ENCODE assay signal across 8 cellular contexts in genomic region chr19:18464646-18465045, GRCh38. TPM values are rescaled to one million over a fixed set of nuclear protein-coding genes. Genes with fewer than 3 reads are reported as not detected.
A peak's percentile ranks its signal among the peaks of the same experiment; 100 is the strongest.
DNase-seq lines count a peak whose midpoint lies in the region; ATAC-seq and TF ChIP-seq lines count a peak whose summit lies in the region.

No MANE protein-coding gene starts in this region.

- TF ChIP-seq POLR2A in uterus (IDR thresholded peaks at IDR 0.05), result no peak

- H3K4me3 Mint-ChIP-seq in activated T-cell treated with anti-CD3 and anti-CD28 coated beads, Interleukin-2, amount 50 U/mL, for 24 hours, result no peak overlapping the region
- no peak overlapping the region for H3K4me3 Mint-ChIP-seq in activated T-cell treated with anti-CD3 and anti-CD28 coated beads, Interleukin-2, amount 50 U/mL, for 72 hours
- H3K4me3 Mint-ChIP-seq in activated naive CD4-positive, alpha-beta T cell treated with anti-CD3 and anti-CD28 coated beads, Interleukin-2, amount 10 ng/mL, durations not matched to agents 7 days and 5 days, result no peak overlapping the region

- CTCF ChIA-PET in activated naive CD4-positive, alpha-beta T cell treated with anti-CD3 and anti-CD28 coated beads, Interleukin-2, amount 10 ng/mL, durations not matched to agents 7 days and 5 days (lab: Charles Lee), result interaction anchor here (0.9 to 1.6 kb wide), 3 partner anchors 13 to 55 kb away, joined by 3 to 6 read pairs (median 4); no protein-coding TSS in a partner anchor

- H3K4me3 ChIP-seq in cardiac fibroblast (replicated peaks in 1 of 2; ENCODE audit: low read depth in 2 of 2, low read length in 2 of 2) (no peak overlapping the region), lung (no peak overlapping the region), uterus (no peak overlapping the region)

- whole genome bisulfite sequencing in lung, 2 donors, result 19 to 20% methylated on average over 8 of the region's 8 CpGs

- intact Hi-C loops in uterus (cut with DNase I; ENCODE audit: low total_unique reads), result no loop called here

- no peaks in the 10 kb centered on the region for H3K27me3 ChIP-seq in lung (ENCODE audit: control insufficient read depth, insufficient read depth)
- H3K27me3 ChIP-seq in uterus, result no peaks in the 10 kb centered on the region

- no peaks in the 10 kb centered on the region for H3K9me3 Mint-ChIP-seq in activated T-cell treated with anti-CD3 and anti-CD28 coated beads, Interleukin-2, amount 50 U/mL, for 24 hours
- H3K9me3 Mint-ChIP-seq in activated T-cell treated with anti-CD3 and anti-CD28 coated beads, Interleukin-2, amount 50 U/mL, for 72 hours, result no peaks in the 10 kb centered on the region
- H3K9me3 Mint-ChIP-seq in activated naive CD4-positive, alpha-beta T cell treated with anti-CD3 and anti-CD28 coated beads, Interleukin-2, amount 10 ng/mL, durations not matched to agents 7 days and 5 days, result no peaks in the 10 kb centered on the region

- TF ChIP-seq CTCF in cardiac fibroblast (IDR thresholded peaks at IDR 0.05; ENCODE audit: low read depth, low read length) (no peak), lung (IDR thresholded peaks at IDR 0.05; ENCODE audit: control extremely low read depth, extremely low read depth) (no peak), uterus (IDR thresholded peaks at IDR 0.05) (peak in 1 of 4 experiments; percentile 4)

- peaks cover 53% of the 10 kb centered on the region for H3K36me3 Mint-ChIP-seq in activated T-cell treated with anti-CD3 and anti-CD28 coated beads, Interleukin-2, amount 50 U/mL, for 24 hours (ENCODE audit: low read depth)
- peaks cover 2 to 3% of the 10 kb centered on the region in 2 donors for H3K36me3 Mint-ChIP-seq in activated T-cell treated with anti-CD3 and anti-CD28 coated beads, Interleukin-2, amount 50 U/mL, for 72 hours (ENCODE audit: insufficient read depth in 2 of 2)
- H3K36me3 Mint-ChIP-seq in activated naive CD4-positive, alpha-beta T cell treated with anti-CD3 and anti-CD28 coated beads, Interleukin-2, amount 10 ng/mL, durations not matched to agents 7 days and 5 days, result peaks cover 15% of the 10 kb centered on the region

- no peak for DNase-seq in activated T-cell treated with anti-CD3 and anti-CD28 coated beads, Interleukin-2, amount 50 U/mL, for 24 hours
- DNase-seq in activated T-cell treated with anti-CD3 and anti-CD28 coated beads, Interleukin-2, amount 50 U/mL, for 72 hours, result no peak
- DNase-seq in cardiac fibroblast (ENCODE audit: low read depth in 2 of 2), result peak; percentile 81 to 96
- DNase-seq in lung (ENCODE audit: low spot score), result peak; percentile 76
- DNase-seq in uterus, result peak; percentile 79 to 83
- DNase-seq in activated naive CD4-positive, alpha-beta T cell treated with anti-CD3 and anti-CD28 coated beads, Interleukin-2, amount 10 ng/mL, durations not matched to agents 7 days and 5 days, result no peak
- DNase-seq in activated CD8-positive, alpha-beta memory T cell treated with anti-CD3 and anti-CD28 coated beads for 24 hours, result no peak

- peaks cover 15% of the 10 kb centered on the region for H3K4me1 Mint-ChIP-seq in activated T-cell treated with anti-CD3 and anti-CD28 coated beads, Interleukin-2, amount 50 U/mL, for 24 hours (ENCODE audit: low read depth)
- peaks cover 16% of the 10 kb centered on the region for H3K4me1 Mint-ChIP-seq in activated T-cell treated with anti-CD3 and anti-CD28 coated beads, Interleukin-2, amount 50 U/mL, for 72 hours (ENCODE audit: low read depth)
- H3K4me1 Mint-ChIP-seq in activated naive CD4-positive, alpha-beta T cell treated with anti-CD3 and anti-CD28 coated beads, Interleukin-2, amount 10 ng/mL, durations not matched to agents 7 days and 5 days, result peaks cover 10% of the 10 kb centered on the region

- H3K9me3 ChIP-seq in lung (ENCODE audit: control insufficient read depth in 2 of 2, insufficient read depth in 1 of 2, low read length in 1 of 2) (no peaks in the 10 kb centered on the region), uterus (no peaks in the 10 kb centered on the region)

- peak overlapping the region; percentile 73 for H3K27ac Mint-ChIP-seq in activated T-cell treated with anti-CD3 and anti-CD28 coated beads, Interleukin-2, amount 50 U/mL, for 24 hours
- H3K27ac Mint-ChIP-seq in activated T-cell treated with anti-CD3 and anti-CD28 coated beads, Interleukin-2, amount 50 U/mL, for 72 hours, result no peak overlapping the region
- no peak overlapping the region for H3K27ac Mint-ChIP-seq in activated naive CD4-positive, alpha-beta T cell treated with anti-CD3 and anti-CD28 coated beads, Interleukin-2, amount 10 ng/mL, durations not matched to agents 7 days and 5 days

- ATAC-seq in activated T-cell treated with anti-CD3 and anti-CD28 coated beads, Interleukin-2, amount 50 U/mL, for 72 hours (replicated peaks in 1 of 2), result no peak
- ATAC-seq in lung (ENCODE audit: insufficient read depth, low FRiP score), result peak; percentile 32
- ATAC-seq in GM19351 (IDR thresholded peaks at IDR 0.05; ENCODE audit: unreplicated experiment), result no peak

- H3K27ac ChIP-seq in lung (ENCODE audit: low read depth in 1 of 2, low read length in 1 of 2) (peak overlapping the region; percentile 47 to 89), uterus (peak overlapping the region; percentile 59 to 85)

- peaks cover 0 to 30% of the 10 kb centered on the region in 2 donors for H3K36me3 ChIP-seq in lung (ENCODE audit: control insufficient read depth in 2 of 2, insufficient read depth in 2 of 2, low read length in 2 of 2)
- H3K36me3 ChIP-seq in uterus, result no peaks in the 10 kb centered on the region

- peaks cover 3 to 18% of the 10 kb centered on the region in 2 donors for H3K4me1 ChIP-seq in lung (ENCODE audit: control insufficient read depth in 2 of 2, insufficient read depth in 2 of 2, low read length in 2 of 2)
- peaks cover 20 to 41% of the 10 kb centered on the region in 2 donors for H3K4me1 ChIP-seq in uterus

- H3K27me3 Mint-ChIP-seq in activated T-cell treated with anti-CD3 and anti-CD28 coated beads, Interleukin-2, amount 50 U/mL, for 24 hours, result no peaks in the 10 kb centered on the region
- no peaks in the 10 kb centered on the region for H3K27me3 Mint-ChIP-seq in activated T-cell treated with anti-CD3 and anti-CD28 coated beads, Interleukin-2, amount 50 U/mL, for 72 hours (ENCODE audit: low read depth)
- H3K27me3 Mint-ChIP-seq in activated naive CD4-positive, alpha-beta T cell treated with anti-CD3 and anti-CD28 coated beads, Interleukin-2, amount 10 ng/mL, durations not matched to agents 7 days and 5 days, result no peaks in the 10 kb centered on the region

RNA-seq across cellular contexts. Expression of gene ISYNA1, which starts 26.7 kb away (rescaled TPM):
- total RNA-seq in activated T-cell treated with anti-CD3 and anti-CD28 coated beads, Interleukin-2, amount 50 U/mL, for 72 hours, result 10 to 100 TPM; 20.5 to 24.8 TPM
- total RNA-seq in lung (10 to 100 TPM; 24.9 to 56.7 TPM), uterus (100 to 1,000 TPM in 2 of 4 donors, 10 to 100 TPM in 2; 56.8 to 152 (median 106) TPM)
- polyA plus RNA-seq in lung, result 10 to 100 TPM; 14.7 to 25.1 TPM

RNA-seq across cellular contexts. Expression of gene SSBP4, which starts 45.4 kb away (rescaled TPM):
- 10 to 100 TPM; 46.8 to 48.1 TPM for total RNA-seq in activated T-cell treated with anti-CD3 and anti-CD28 coated beads, Interleukin-2, amount 50 U/mL, for 72 hours
- total RNA-seq in lung, result 10 to 100 TPM; 31.7 to 95.3 TPM
- polyA plus RNA-seq in lung, result 10 to 100 TPM; 60.3 to 84.4 TPM
- total RNA-seq in uterus, result 100 to 1,000 TPM in 1 of 4 donors, 10 to 100 TPM in 3; 23.6 to 105 (median 54.8) TPM

RNA-seq across cellular contexts. Expression of gene ELL, which starts 57.2 kb away (rescaled TPM):
- total RNA-seq in activated T-cell treated with anti-CD3 and anti-CD28 coated beads, Interleukin-2, amount 50 U/mL, for 72 hours, result 10 to 100 TPM; 25.9 to 32.3 TPM
- total RNA-seq in lung (10 to 100 TPM; 17.5 to 23.8 TPM), uterus (10 to 100 TPM in 3 of 4 donors, 1 to 10 TPM in 1; 4.1 to 43.5 (median 21.7) TPM)
- 10 to 100 TPM in 1 of 2 donors, 1 to 10 TPM in 1; 9.3 to 26.8 TPM for polyA plus RNA-seq in lung

Comparison
In these comparisons a context has a peak if more than half of its experiments do, and no peak if none do; other contexts are left out.
1. DNase-seq: peak in cardiac fibroblast (2 of 2), lung (single experiment) and uterus (2 of 2); none in activated T-cell treated with anti-CD3 and anti-CD28 coated beads, Interleukin-2, amount 50 U/mL, for 24 hours (single experiment), activated T-cell treated with anti-CD3 and anti-CD28 coated beads, Interleukin-2, amount 50 U/mL, for 72 hours (0 of 2), activated naive CD4-positive, alpha-beta T cell treated with anti-CD3 and anti-CD28 coated beads, Interleukin-2, amount 10 ng/mL, durations not matched to agents 7 days and 5 days (single experiment) and activated CD8-positive, alpha-beta memory T cell treated with anti-CD3 and anti-CD28 coated beads for 24 hours (single experiment).